8 cellular contexts compared by ENCODE assay signal in genomic region chr4:146522862-146523205, GRCh38. TPM values are rescaled to one million over a fixed set of nuclear protein-coding genes. Genes with fewer than 3 reads are reported as not detected.
DNase-seq lines count a peak whose midpoint lies in the region; ATAC-seq and TF ChIP-seq lines count a peak whose summit lies in the region.

No MANE protein-coding gene starts in this region.

- H3K27me3 Mint-ChIP-seq in immature natural killer cell (ENCODE audit: low read depth in 3 of 3): peaks cover 0 to 4% (median 0%) of the 10 kb centered on the region in 3 donors

- H3K27ac Mint-ChIP-seq in immature natural killer cell: peak overlapping the region in 5 of 6 donors; percentile 69 to 85 (median 81)

- H3K27me3 ChIP-seq in adrenal gland (no peaks in the 10 kb centered on the region), thyroid gland (no peaks in the 10 kb centered on the region)

- H3K4me3 Mint-ChIP-seq in immature natural killer cell: no peak overlapping the region

- H3K36me3 ChIP-seq in adrenal gland (replicated peaks in 1 of 2) (no peaks in the 10 kb centered on the region), thyroid gland (no peaks in the 10 kb centered on the region)

- ATAC-seq in GM21515 (IDR thresholded peaks at IDR 0.05; ENCODE audit: unreplicated experiment): peak; percentile 22

- H3K27ac ChIP-seq in adrenal gland (peak overlapping the region in 2 of 5 donors; percentile 47 to 91), thyroid gland (peak overlapping the region in 2 of 3 donors; percentile 71 to 81)

- intact Hi-C loops in adrenal gland (cut with DNase I): loop anchor here in 1 of 2 donors (10.0 kb wide), 1 partner anchor 178 kb away; no protein-coding TSS in a partner anchor
- intact Hi-C loops in thyroid gland (cut with DNase I): no loop called here

- H3K36me3 Mint-ChIP-seq in immature natural killer cell: peaks cover 0 to 4% (median 3%) of the 10 kb centered on the region in 3 donors

- H3K4me3 ChIP-seq in adrenal gland: peak overlapping the region; percentile 64 to 90 (median 77)
- H3K4me3 ChIP-seq in thyroid gland (replicated peaks in 1 of 3): peak overlapping the region; percentile 80 to 99 (median 85)

- H3K4me1 Mint-ChIP-seq in immature natural killer cell: peaks cover 16 to 26% of the 10 kb centered on the region in 2 donors

- DNase-seq in G401 (ENCODE audit: low spot score): peak; percentile 57
- peak; percentile 21 for DNase-seq in HT1080 (ENCODE audit: low read depth)
- DNase-seq in adrenal gland: no peak
- DNase-seq in immature natural killer cell: no peak
- DNase-seq in thyroid gland: no peak
- no peak for DNase-seq in stimulated activated CD4-positive, alpha-beta T cell treated with anti-CD3 and anti-CD28 coated beads, Interleukin-4, amount 100 ng/mL, for 4 hours
- DNase-seq in stimulated activated CD4-positive, alpha-beta T cell treated with anti-CD3 and anti-CD28 coated beads, Interleukin-15, amount 100 ng/mL, for 24 hours: no peak

- TF ChIP-seq POLR2A in adrenal gland (IDR thresholded peaks at IDR 0.05) (no peak), thyroid gland (IDR thresholded peaks at IDR 0.05) (no peak)

- H3K9me3 Mint-ChIP-seq in immature natural killer cell: no peaks in the 10 kb centered on the region

- in situ Hi-C loops in G401 (cut with HindIII; ENCODE audit: low sequenced_read_pairs): no loop called here

- 1 to 6% (median 3%) methylated on average over 3 to 7 of the region's 7 CpGs for WGBS in adrenal gland, 4 donors
- WGBS in thyroid gland, 2 donors: 4 to 6% methylated on average over 7 of the region's 7 CpGs

- TF ChIP-seq CTCF in adrenal gland (IDR thresholded peaks at IDR 0.05) (no peak), thyroid gland (IDR thresholded peaks at IDR 0.05) (no peak)

- H3K9me3 ChIP-seq in adrenal gland (replicated peaks in 1 of 3): no peaks in the 10 kb centered on the region
- no peaks in the 10 kb centered on the region for H3K9me3 ChIP-seq in thyroid gland

- H3K4me1 ChIP-seq in adrenal gland (replicated peaks in 1 of 2) (peaks cover 12 to 19% of the 10 kb centered on the region in 2 donors), thyroid gland (peaks cover 10 to 18% of the 10 kb centered on the region in 2 donors)

RNA-seq across cellular contexts. Expression of gene SLC10A7, which starts 1.1 kb away (rescaled TPM):
- 9.2 and 10.5 TPM in 2 replicates for total RNA-seq in G401 (2014; rRNA removed; shearing (Covaris generic))
- total RNA-seq in HT1080 (2014; rRNA removed; shearing (Covaris generic)): 5.6 and 5.8 TPM in 2 replicates
- polyA plus RNA-seq in HT1080 (2015; cell fraction: cytosol; rRNA removed): 5.0 and 6.2 TPM in 2 replicates
- 8.9 and 9.7 TPM in 2 replicates for polyA plus RNA-seq in HT1080 (2015; cell fraction: nucleus; rRNA removed)
- 10 to 100 TPM in 6 of 8 donors, 1 to 10 TPM in 2; 4.8 to 22.5 (median 13.0) TPM for total RNA-seq in adrenal gland
- polyA plus RNA-seq in adrenal gland: 10 to 100 TPM in 1 of 3 donors, 1 to 10 TPM in 2; 1.7 to 26.4 (median 2.1) TPM
- polyA plus RNA-seq in immature natural killer cell: 10 to 100 TPM in 1 of 3 donors, 1 to 10 TPM in 2; 8.0 to 13.4 (median 8.8) TPM
- 10 to 100 TPM; 16.7 to 29.9 (median 23.1) TPM for total RNA-seq in thyroid gland

Comparison
In these comparisons a context has a peak if more than half of its experiments do, and no peak if none do; other contexts are left out.
1. DNase-seq: peak in G401 (single experiment) and HT1080 (single experiment); none in adrenal gland (0 of 7), immature natural killer cell (0 of 3), thyroid gland (0 of 2), stimulated activated CD4-positive, alpha-beta T cell treated with anti-CD3 and anti-CD28 coated beads, Interleukin-4, amount 100 ng/mL, for 4 hours (0 of 2) and stimulated activated CD4-positive, alpha-beta T cell treated with anti-CD3 and anti-CD28 coated beads, Interleukin-15, amount 100 ng/mL, for 24 hours (single experiment).